Comparison of ENCODE assay signal across 1 cellular context in the genomic region with DNA sequence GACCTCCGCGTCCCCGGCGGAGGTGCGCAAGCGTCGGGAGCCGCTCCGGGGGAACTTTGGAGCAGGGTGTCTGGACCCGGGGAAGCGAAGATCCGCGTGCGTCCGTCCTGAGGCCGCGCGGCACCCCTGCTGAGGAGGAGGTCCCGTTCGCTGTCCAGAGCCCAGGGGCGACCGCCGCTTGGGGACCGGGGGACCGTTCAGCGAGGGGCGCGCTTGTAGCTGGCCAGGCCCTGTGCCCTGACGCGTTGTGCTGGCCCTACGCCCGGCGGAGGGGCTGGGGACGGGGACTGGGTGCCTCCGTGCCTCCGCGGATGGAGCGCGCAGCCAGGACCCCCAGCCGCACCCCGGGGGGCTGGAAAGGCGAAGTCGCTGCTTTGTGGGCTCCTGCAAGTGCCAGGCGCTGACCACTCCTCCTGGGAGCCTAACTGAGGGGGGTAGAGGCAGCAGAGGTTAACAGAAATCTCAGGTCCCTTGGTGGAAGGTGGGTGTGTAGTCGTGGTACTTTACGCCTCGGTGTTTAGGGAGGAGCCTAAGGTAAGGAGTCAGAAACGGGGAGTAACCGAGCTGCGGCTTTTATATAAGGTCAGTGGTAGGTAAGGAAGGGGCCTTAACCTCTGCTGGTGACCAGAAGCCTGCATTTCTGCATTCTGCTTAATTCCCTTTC.
TF ChIP-seq lines count a peak whose summit lies in the region.

A gene (plus strand): TSS at position 605 of the 664 bp plus-strand sequence. CDS start 90,642 bp downstream, outside the sequence.

TF ChIP-seq in HepG2, 621 proteins besides CTCF, POLR2A, EP300 and RAD21 (continued from another document and continues in another):
- TF ChIP-seq, protein P1, sequence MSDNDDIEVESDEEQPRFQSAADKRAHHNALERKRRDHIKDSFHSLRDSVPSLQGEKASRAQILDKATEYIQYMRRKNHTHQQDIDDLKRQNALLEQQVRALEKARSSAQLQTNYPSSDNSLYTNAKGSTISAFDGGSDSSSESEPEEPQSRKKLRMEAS (IDR thresholded peaks at IDR 0.05) = peak; percentile 37; the same call in 1 of the 2 replicates
- TF ChIP-seq NR1H2 (CRISPR knock-in tag; IDR thresholded peaks at IDR 0.05; ENCODE audit: borderline replicate concordance, low read depth) = no peak
- no peak for TF ChIP-seq HDAC6 (IDR thresholded peaks at IDR 0.05; ENCODE audit: low read depth, low read length)
- peak; percentile 19; the same call in 1 of the 2 replicates for TF ChIP-seq GLI4 (CRISPR knock-in tag; IDR thresholded peaks at IDR 0.05; ENCODE audit: borderline replicate concordance)
- TF ChIP-seq IRX3 (CRISPR knock-in tag; IDR thresholded peaks at IDR 0.05; ENCODE audit: borderline replicate concordance, low read depth) = peak; percentile 69; the same call in 1 of the 2 replicates
- TF ChIP-seq SMAD1 (CRISPR knock-in tag; IDR thresholded peaks at IDR 0.05; ENCODE audit: borderline replicate concordance, low read depth) = no peak
- TF ChIP-seq, protein P2, sequence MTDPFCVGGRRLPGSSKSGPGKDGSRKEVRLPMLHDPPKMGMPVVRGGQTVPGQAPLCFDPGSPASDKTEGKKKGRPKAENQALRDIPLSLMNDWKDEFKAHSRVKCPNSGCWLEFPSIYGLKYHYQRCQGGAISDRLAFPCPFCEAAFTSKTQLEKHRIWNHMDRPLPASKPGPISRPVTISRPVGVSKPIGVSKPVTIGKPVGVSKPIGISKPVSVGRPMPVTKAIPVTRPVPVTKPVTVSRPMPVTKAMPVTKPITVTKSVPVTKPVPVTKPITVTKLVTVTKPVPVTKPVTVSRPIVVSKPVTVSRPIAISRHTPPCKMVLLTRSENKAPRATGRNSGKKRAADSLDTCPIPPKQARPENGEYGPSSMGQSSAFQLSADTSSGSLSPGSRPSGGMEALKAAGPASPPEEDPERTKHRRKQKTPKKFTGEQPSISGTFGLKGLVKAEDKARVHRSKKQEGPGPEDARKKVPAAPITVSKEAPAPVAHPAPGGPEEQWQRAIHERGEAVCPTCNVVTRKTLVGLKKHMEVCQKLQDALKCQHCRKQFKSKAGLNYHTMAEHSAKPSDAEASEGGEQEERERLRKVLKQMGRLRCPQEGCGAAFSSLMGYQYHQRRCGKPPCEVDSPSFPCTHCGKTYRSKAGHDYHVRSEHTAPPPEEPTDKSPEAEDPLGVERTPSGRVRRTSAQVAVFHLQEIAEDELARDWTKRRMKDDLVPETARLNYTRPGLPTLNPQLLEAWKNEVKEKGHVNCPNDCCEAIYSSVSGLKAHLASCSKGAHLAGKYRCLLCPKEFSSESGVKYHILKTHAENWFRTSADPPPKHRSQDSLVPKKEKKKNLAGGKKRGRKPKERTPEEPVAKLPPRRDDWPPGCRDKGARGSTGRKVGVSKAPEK (CRISPR knock-in tag; IDR thresholded peaks at IDR 0.05; ENCODE audit: borderline replicate concordance) = 0 out of 2 replicates have a peak, but pooled peaks have one; percentile 83
- no peak for TF ChIP-seq ZNF501 (CRISPR knock-in tag; IDR thresholded peaks at IDR 0.05)
- 0 out of 2 replicates have a peak, but pooled peaks have one; percentile 32 for TF ChIP-seq ZNF761 (CRISPR knock-in tag; conservative IDR thresholded peaks at IDR 0.05)
- no peak for TF ChIP-seq FOXJ3 (CRISPR knock-in tag; IDR thresholded peaks at IDR 0.05; ENCODE audit: borderline replicate concordance)
- TF ChIP-seq, protein P3, sequence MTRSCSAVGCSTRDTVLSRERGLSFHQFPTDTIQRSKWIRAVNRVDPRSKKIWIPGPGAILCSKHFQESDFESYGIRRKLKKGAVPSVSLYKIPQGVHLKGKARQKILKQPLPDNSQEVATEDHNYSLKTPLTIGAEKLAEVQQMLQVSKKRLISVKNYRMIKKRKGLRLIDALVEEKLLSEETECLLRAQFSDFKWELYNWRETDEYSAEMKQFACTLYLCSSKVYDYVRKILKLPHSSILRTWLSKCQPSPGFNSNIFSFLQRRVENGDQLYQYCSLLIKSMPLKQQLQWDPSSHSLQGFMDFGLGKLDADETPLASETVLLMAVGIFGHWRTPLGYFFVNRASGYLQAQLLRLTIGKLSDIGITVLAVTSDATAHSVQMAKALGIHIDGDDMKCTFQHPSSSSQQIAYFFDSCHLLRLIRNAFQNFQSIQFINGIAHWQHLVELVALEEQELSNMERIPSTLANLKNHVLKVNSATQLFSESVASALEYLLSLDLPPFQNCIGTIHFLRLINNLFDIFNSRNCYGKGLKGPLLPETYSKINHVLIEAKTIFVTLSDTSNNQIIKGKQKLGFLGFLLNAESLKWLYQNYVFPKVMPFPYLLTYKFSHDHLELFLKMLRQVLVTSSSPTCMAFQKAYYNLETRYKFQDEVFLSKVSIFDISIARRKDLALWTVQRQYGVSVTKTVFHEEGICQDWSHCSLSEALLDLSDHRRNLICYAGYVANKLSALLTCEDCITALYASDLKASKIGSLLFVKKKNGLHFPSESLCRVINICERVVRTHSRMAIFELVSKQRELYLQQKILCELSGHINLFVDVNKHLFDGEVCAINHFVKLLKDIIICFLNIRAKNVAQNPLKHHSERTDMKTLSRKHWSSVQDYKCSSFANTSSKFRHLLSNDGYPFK (CRISPR knock-in tag; IDR thresholded peaks at IDR 0.05; ENCODE audit: borderline replicate concordance) = no peak
- TF ChIP-seq FOSL1 (CRISPR knock-in tag; IDR thresholded peaks at IDR 0.05; ENCODE audit: borderline replicate concordance) = no peak
- no peak for TF ChIP-seq HOXD1 (CRISPR knock-in tag; IDR thresholded peaks at IDR 0.05)
- TF ChIP-seq ZFP41 (CRISPR knock-in tag; IDR thresholded peaks at IDR 0.05; ENCODE audit: borderline replicate concordance) = no peak
- TF ChIP-seq ZNF317 (CRISPR knock-in tag; IDR thresholded peaks at IDR 0.05) = no peak
- TF ChIP-seq KMT2B (CRISPR knock-in tag; IDR thresholded peaks at IDR 0.05) = peak; percentile 64
- no peak for TF ChIP-seq PCBP1 (IDR thresholded peaks at IDR 0.05; ENCODE audit: borderline replicate concordance, low read depth, low read length)
- no peak for TF ChIP-seq ZNF557 (CRISPR knock-in tag; IDR thresholded peaks at IDR 0.05)
- TF ChIP-seq ZNF570 (CRISPR knock-in tag; IDR thresholded peaks at IDR 0.05; ENCODE audit: borderline replicate concordance) = no peak
- TF ChIP-seq DR1 (CRISPR knock-in tag; IDR thresholded peaks at IDR 0.05) = peak; percentile 67; the same call in 1 of the 2 replicates
- no peak for TF ChIP-seq MAFK (conservative IDR thresholded peaks at IDR 0.05 in 1 of 2, IDR thresholded peaks at IDR 0.05 in 1 of 2; ENCODE audit: low read length in 2 of 2)
- TF ChIP-seq ZNF777 (CRISPR knock-in tag; IDR thresholded peaks at IDR 0.05) = peak; percentile 79; the same call in 1 of the 2 replicates
- TF ChIP-seq, protein P4, sequence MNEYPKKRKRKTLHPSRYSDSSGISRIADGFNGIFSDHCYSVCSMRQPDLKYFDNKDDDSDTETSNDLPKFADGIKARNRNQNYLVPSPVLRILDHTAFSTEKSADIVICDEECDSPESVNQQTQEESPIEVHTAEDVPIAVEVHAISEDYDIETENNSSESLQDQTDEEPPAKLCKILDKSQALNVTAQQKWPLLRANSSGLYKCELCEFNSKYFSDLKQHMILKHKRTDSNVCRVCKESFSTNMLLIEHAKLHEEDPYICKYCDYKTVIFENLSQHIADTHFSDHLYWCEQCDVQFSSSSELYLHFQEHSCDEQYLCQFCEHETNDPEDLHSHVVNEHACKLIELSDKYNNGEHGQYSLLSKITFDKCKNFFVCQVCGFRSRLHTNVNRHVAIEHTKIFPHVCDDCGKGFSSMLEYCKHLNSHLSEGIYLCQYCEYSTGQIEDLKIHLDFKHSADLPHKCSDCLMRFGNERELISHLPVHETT (CRISPR knock-in tag; conservative IDR thresholded peaks at IDR 0.05) = no peak
- TF ChIP-seq NFE2L2 (IDR thresholded peaks at IDR 0.05; ENCODE audit: low read length) = no peak
- TF ChIP-seq, protein P5, sequence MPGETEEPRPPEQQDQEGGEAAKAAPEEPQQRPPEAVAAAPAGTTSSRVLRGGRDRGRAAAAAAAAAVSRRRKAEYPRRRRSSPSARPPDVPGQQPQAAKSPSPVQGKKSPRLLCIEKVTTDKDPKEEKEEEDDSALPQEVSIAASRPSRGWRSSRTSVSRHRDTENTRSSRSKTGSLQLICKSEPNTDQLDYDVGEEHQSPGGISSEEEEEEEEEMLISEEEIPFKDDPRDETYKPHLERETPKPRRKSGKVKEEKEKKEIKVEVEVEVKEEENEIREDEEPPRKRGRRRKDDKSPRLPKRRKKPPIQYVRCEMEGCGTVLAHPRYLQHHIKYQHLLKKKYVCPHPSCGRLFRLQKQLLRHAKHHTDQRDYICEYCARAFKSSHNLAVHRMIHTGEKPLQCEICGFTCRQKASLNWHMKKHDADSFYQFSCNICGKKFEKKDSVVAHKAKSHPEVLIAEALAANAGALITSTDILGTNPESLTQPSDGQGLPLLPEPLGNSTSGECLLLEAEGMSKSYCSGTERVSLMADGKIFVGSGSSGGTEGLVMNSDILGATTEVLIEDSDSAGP (CRISPR knock-in tag; IDR thresholded peaks at IDR 0.05; ENCODE audit: borderline replicate concordance) = peak; percentile 77; the same call in 1 of the 2 replicates
- TF ChIP-seq, protein P6, sequence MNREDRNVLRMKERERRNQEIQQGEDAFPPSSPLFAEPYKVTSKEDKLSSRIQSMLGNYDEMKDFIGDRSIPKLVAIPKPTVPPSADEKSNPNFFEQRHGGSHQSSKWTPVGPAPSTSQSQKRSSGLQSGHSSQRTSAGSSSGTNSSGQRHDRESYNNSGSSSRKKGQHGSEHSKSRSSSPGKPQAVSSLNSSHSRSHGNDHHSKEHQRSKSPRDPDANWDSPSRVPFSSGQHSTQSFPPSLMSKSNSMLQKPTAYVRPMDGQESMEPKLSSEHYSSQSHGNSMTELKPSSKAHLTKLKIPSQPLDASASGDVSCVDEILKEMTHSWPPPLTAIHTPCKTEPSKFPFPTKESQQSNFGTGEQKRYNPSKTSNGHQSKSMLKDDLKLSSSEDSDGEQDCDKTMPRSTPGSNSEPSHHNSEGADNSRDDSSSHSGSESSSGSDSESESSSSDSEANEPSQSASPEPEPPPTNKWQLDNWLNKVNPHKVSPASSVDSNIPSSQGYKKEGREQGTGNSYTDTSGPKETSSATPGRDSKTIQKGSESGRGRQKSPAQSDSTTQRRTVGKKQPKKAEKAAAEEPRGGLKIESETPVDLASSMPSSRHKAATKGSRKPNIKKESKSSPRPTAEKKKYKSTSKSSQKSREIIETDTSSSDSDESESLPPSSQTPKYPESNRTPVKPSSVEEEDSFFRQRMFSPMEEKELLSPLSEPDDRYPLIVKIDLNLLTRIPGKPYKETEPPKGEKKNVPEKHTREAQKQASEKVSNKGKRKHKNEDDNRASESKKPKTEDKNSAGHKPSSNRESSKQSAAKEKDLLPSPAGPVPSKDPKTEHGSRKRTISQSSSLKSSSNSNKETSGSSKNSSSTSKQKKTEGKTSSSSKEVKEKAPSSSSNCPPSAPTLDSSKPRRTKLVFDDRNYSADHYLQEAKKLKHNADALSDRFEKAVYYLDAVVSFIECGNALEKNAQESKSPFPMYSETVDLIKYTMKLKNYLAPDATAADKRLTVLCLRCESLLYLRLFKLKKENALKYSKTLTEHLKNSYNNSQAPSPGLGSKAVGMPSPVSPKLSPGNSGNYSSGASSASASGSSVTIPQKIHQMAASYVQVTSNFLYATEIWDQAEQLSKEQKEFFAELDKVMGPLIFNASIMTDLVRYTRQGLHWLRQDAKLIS (CRISPR knock-in tag; IDR thresholded peaks at IDR 0.05) = no peak
- no peak for TF ChIP-seq STAT5B (CRISPR knock-in tag; IDR thresholded peaks at IDR 0.05)
- peak; percentile 63; the same call in 1 of the 2 replicates for TF ChIP-seq ZNF598 (CRISPR knock-in tag; IDR thresholded peaks at IDR 0.05; ENCODE audit: borderline replicate concordance)
- TF ChIP-seq SMARCE1 (IDR thresholded peaks at IDR 0.05; ENCODE audit: borderline replicate concordance) = no peak
- no peak for TF ChIP-seq KLF16 (CRISPR knock-in tag; IDR thresholded peaks at IDR 0.05)
- TF ChIP-seq ZNF7 (CRISPR knock-in tag; IDR thresholded peaks at IDR 0.05) = no peak
- no peak for TF ChIP-seq ZNF24 (IDR thresholded peaks at IDR 0.05)
- peak; percentile 57 for TF ChIP-seq ERF (CRISPR knock-in tag; IDR thresholded peaks at IDR 0.05)
- TF ChIP-seq MATR3 (CRISPR knock-in tag; IDR thresholded peaks at IDR 0.05) = no peak
- TF ChIP-seq, protein P7, sequence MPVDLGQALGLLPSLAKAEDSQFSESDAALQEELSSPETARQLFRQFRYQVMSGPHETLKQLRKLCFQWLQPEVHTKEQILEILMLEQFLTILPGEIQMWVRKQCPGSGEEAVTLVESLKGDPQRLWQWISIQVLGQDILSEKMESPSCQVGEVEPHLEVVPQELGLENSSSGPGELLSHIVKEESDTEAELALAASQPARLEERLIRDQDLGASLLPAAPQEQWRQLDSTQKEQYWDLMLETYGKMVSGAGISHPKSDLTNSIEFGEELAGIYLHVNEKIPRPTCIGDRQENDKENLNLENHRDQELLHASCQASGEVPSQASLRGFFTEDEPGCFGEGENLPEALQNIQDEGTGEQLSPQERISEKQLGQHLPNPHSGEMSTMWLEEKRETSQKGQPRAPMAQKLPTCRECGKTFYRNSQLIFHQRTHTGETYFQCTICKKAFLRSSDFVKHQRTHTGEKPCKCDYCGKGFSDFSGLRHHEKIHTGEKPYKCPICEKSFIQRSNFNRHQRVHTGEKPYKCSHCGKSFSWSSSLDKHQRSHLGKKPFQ (CRISPR knock-in tag; IDR thresholded peaks at IDR 0.05; ENCODE audit: insufficient replicate concordance) = no peak
